In the genomic region with DNA sequence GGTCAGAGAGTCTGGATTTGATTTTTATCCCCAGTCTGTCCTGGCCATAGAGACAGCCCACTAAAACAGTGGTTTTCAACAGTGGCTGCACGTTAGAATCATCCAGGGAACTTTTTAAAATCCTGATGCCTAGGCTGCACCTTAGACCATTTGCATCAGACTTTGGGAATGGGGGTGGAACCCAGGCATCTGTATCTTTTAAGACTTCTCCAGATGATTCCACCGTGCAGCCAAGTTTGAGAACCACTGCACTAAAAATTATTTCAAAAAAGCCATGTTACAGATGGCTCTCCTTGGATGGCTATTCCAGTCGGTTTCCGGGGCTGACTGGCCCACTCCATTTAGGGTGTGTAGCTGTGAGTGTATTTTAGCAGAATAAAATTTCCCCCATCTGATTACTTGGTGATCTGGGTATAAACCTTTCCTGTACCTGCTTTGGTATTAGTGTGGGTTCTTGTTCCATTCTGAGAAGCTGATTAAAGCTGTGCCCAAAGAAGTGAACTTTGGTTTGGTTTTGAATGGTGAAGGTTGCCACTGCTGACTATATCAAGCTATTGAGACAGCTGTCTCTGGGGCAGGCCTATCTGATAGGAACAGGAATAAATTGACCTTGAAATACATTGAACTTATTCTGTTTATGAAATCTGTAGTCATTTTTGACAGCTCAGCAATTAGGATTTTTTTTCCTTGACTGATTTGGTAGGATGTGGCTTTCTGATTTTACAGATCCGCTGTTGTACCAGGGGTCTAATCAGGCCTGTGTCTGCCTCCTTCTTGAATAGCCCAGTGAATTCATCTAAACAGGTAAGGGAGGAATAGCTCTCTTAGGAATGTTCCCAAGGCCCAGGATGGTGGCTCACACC, we compare ENCODE assay signal across 7 cellular contexts. TPM values are rescaled to one million over a fixed set of nuclear protein-coding genes. Genes with fewer than 3 reads are reported as not detected.
DNase-seq lines count a peak whose midpoint lies in the region; ATAC-seq and TF ChIP-seq lines count a peak whose summit lies in the region.

No MANE protein-coding gene starts in this region.

- H3K36me3 ChIP-seq in iPS-15b (ENCODE audit: control insufficient read depth, insufficient read depth, low read length) = peaks cover 21% of the 10 kb centered on the region

- no peaks in the 10 kb centered on the region for H3K9me3 Mint-ChIP-seq in activated CD4-positive, alpha-beta memory T cell treated with anti-CD3 and anti-CD28 coated beads, Interleukin-2, amount 10 ng/mL, durations not matched to agents 7 days and 5 days
- no peaks in the 10 kb centered on the region for H3K9me3 Mint-ChIP-seq in stimulated activated effector memory CD8-positive, alpha-beta T cell treated with anti-CD3 and anti-CD28 coated beads, Interleukin-12 subunit alpha, Interleukin-12 subunit beta, amount 100 ng/mL, for 72 hours

- no peaks in the 10 kb centered on the region for H3K27me3 Mint-ChIP-seq in activated CD4-positive, alpha-beta memory T cell treated with anti-CD3 and anti-CD28 coated beads, Interleukin-2, amount 10 ng/mL, durations not matched to agents 7 days and 5 days

- no peaks in the 10 kb centered on the region for H3K9me3 ChIP-seq in iPS-15b (ENCODE audit: control insufficient read depth, insufficient read depth, low read length)

- H3K4me1 ChIP-seq in iPS-15b (ENCODE audit: control insufficient read depth, insufficient read depth, low read length) = no peaks in the 10 kb centered on the region

- H3K27ac Mint-ChIP-seq in activated CD4-positive, alpha-beta memory T cell treated with anti-CD3 and anti-CD28 coated beads, Interleukin-2, amount 10 ng/mL, durations not matched to agents 7 days and 5 days = peak overlapping the region; percentile 88
- H3K27ac Mint-ChIP-seq in stimulated activated effector memory CD8-positive, alpha-beta T cell treated with anti-CD3 and anti-CD28 coated beads, Interleukin-12 subunit alpha, Interleukin-12 subunit beta, amount 100 ng/mL, for 72 hours = peak overlapping the region; percentile 87

- no peak for ATAC-seq in stimulated activated effector memory CD8-positive, alpha-beta T cell treated with anti-CD3 and anti-CD28 coated beads, Interleukin-12 subunit alpha, Interleukin-12 subunit beta, amount 100 ng/mL, for 72 hours
- ATAC-seq in HG03045 (IDR thresholded peaks at IDR 0.05; ENCODE audit: unreplicated experiment) = no peak

- no peak for TF ChIP-seq CTCF in HFF-Myc (IDR thresholded peaks at IDR 0.05; ENCODE audit: low read depth, low read length, missing control alignments)

- H3K4me1 Mint-ChIP-seq in activated CD4-positive, alpha-beta memory T cell treated with anti-CD3 and anti-CD28 coated beads, Interleukin-2, amount 10 ng/mL, durations not matched to agents 7 days and 5 days = peaks cover 42% of the 10 kb centered on the region
- peaks cover 26% of the 10 kb centered on the region for H3K4me1 Mint-ChIP-seq in stimulated activated effector memory CD8-positive, alpha-beta T cell treated with anti-CD3 and anti-CD28 coated beads, Interleukin-12 subunit alpha, Interleukin-12 subunit beta, amount 100 ng/mL, for 72 hours

- H3K9ac ChIP-seq in iPS-15b (ENCODE audit: low read depth, low read length) = peak overlapping the region; percentile 71

- H3K4me3 ChIP-seq in HFF-Myc (replicated peaks; ENCODE audit: low read depth, low read length) = peak overlapping the region; percentile 76
- H3K4me3 ChIP-seq in iPS-15b (ENCODE audit: low read depth, low read length) = peak overlapping the region; percentile 89

- H3K4me3 Mint-ChIP-seq in activated CD4-positive, alpha-beta memory T cell treated with anti-CD3 and anti-CD28 coated beads, Interleukin-2, amount 10 ng/mL, durations not matched to agents 7 days and 5 days = peak overlapping the region; percentile 91
- peak overlapping the region; percentile 87 for H3K4me3 Mint-ChIP-seq in stimulated activated effector memory CD8-positive, alpha-beta T cell treated with anti-CD3 and anti-CD28 coated beads, Interleukin-12 subunit alpha, Interleukin-12 subunit beta, amount 100 ng/mL, for 72 hours

- CTCF ChIA-PET in activated CD4-positive, alpha-beta memory T cell treated with anti-CD3 and anti-CD28 coated beads, Interleukin-2, amount 10 ng/mL, durations not matched to agents 7 days and 5 days (lab: Charles Lee) = interaction anchor here (0.8 to 3.6 kb wide), 8 partner anchors 9 to 216 kb away, joined by 3 to 24 read pairs (median 8); a partner anchor contains a TSS

- DNase-seq in HFF-Myc (ENCODE audit: extremely low read depth, low read depth) (no peak), SW 1271 (lab: John Stamatoyannopoulos, UW) (no peak), amniotic stem cell (lab: John Stamatoyannopoulos, UW) (no peak)
- DNase-seq in activated CD4-positive, alpha-beta memory T cell treated with anti-CD3 and anti-CD28 coated beads, Interleukin-2, amount 10 ng/mL, durations not matched to agents 7 days and 5 days = no peak
- DNase-seq in stimulated activated effector memory CD8-positive, alpha-beta T cell treated with anti-CD3 and anti-CD28 coated beads, Interleukin-12 subunit alpha, Interleukin-12 subunit beta, amount 100 ng/mL, for 72 hours (ENCODE audit: low spot score in 2 of 2) = no peak

- POLR2A ChIA-PET in activated CD4-positive, alpha-beta memory T cell treated with anti-CD3 and anti-CD28 coated beads, Interleukin-2, amount 10 ng/mL, durations not matched to agents 7 days and 5 days (lab: Charles Lee) = interaction anchor here (0.5 to 4.8 kb wide), 9 partner anchors 10 to 58 kb away, joined by 3 to 128 read pairs (median 5); a partner anchor contains a TSS

- peaks cover 18% of the 10 kb centered on the region for H3K36me3 Mint-ChIP-seq in activated CD4-positive, alpha-beta memory T cell treated with anti-CD3 and anti-CD28 coated beads, Interleukin-2, amount 10 ng/mL, durations not matched to agents 7 days and 5 days (ENCODE audit: low read depth)
- peaks cover 62% of the 10 kb centered on the region for H3K36me3 Mint-ChIP-seq in stimulated activated effector memory CD8-positive, alpha-beta T cell treated with anti-CD3 and anti-CD28 coated beads, Interleukin-12 subunit alpha, Interleukin-12 subunit beta, amount 100 ng/mL, for 72 hours

- H3K27me3 ChIP-seq in iPS-15b (ENCODE audit: control insufficient read depth, insufficient read depth, low read length) = no peaks in the 10 kb centered on the region

RNA-seq across cellular contexts. Expression of a gene that starts 1.3 kb away (rescaled TPM):
- total RNA-seq in activated CD4-positive, alpha-beta memory T cell treated with anti-CD3 and anti-CD28 coated beads, Interleukin-2, amount 10 ng/mL, durations not matched to agents 7 days and 5 days = 10 to 100 TPM; 55.6 to 61.2 TPM

RNA-seq across cellular contexts. Expression of a gene that starts 14.3 kb away (rescaled TPM):
- total RNA-seq in activated CD4-positive, alpha-beta memory T cell treated with anti-CD3 and anti-CD28 coated beads, Interleukin-2, amount 10 ng/mL, durations not matched to agents 7 days and 5 days = 10 to 100 TPM; 83.3 to 85.1 TPM

RNA-seq across cellular contexts. Expression of a gene that starts 50.8 kb away (rescaled TPM):
- total RNA-seq in activated CD4-positive, alpha-beta memory T cell treated with anti-CD3 and anti-CD28 coated beads, Interleukin-2, amount 10 ng/mL, durations not matched to agents 7 days and 5 days = 10 to 100 TPM; 94.9 to 97.9 TPM
